In genomic region chr11:1978865-1979473, GRCh38 we compare ENCODE assay signal across 2 cellular contexts.
TF ChIP-seq lines count a peak whose summit lies in the region.

No MANE protein-coding gene starts in this region.

TF ChIP-seq in K562, 482 proteins besides CTCF, POLR2A, EP300 and RAD21:
- TF ChIP-seq CEBPG (CRISPR knock-in tag; IDR thresholded peaks at IDR 0.05) = no peak
- 0 out of 4 replicates have a peak, but pooled peaks of 1 of the 2 experiments have one; percentile 41 for TF ChIP-seq CEBPG (tag; conservative IDR thresholded peaks at IDR 0.05 in 1 of 2, IDR thresholded peaks at IDR 0.05 in 1 of 2)
- no peak for TF ChIP-seq ZNF324 (CRISPR knock-in tag; IDR thresholded peaks at IDR 0.05)

TF ChIP-seq in GM12891, 5 proteins besides CTCF, POLR2A, EP300 and RAD21:
- no peak for TF ChIP-seq SPI1 (IDR thresholded peaks at IDR 0.05; ENCODE audit: low read depth, low read length)
